26 cellular contexts compared by ENCODE assay signal in genomic region chr9:106467113-106467846, GRCh38.
DNase-seq lines count a peak whose midpoint lies in the region; TF ChIP-seq lines count a peak whose summit lies in the region.
"Had no signal": no experiment of that assay in that cellular context is flagged by ENCODE, and none has a peak within 500 bp of the region (broad histone marks: within the 10 kb centered on the region; RNA-seq: fewer than 3 reads in every experiment).

No MANE protein-coding gene starts in this region.

- H3K27ac Mint-ChIP-seq in endodermal cell: peak overlapping the region; percentile 84
- H3K27ac Mint-ChIP-seq in activated naive CD4-positive, alpha-beta T cell treated with anti-CD3 and anti-CD28 coated beads for 36 hours: no peak overlapping the region
- H3K27ac Mint-ChIP-seq: CD4-positive, CD25-positive, alpha-beta regulatory T cell had no signal

- H4K20me1 ChIP-seq in Loucy (ENCODE audit: insufficient read depth, low read length, poor library complexity, severe bottlenecking) (no peaks in the 10 kb centered on the region), smooth muscle cell (ENCODE audit: low read depth) (no peaks in the 10 kb centered on the region), osteoblast (ENCODE audit: insufficient read depth, low read length) (no peaks in the 10 kb centered on the region)

- H3K4me2 ChIP-seq in Loucy (ENCODE audit: low read depth, low read length, poor library complexity, severe bottlenecking) (no peak overlapping the region), smooth muscle cell (peak overlapping the region; percentile 28), osteoblast (ENCODE audit: insufficient read depth, low read length) (no peak overlapping the region)

- peaks cover 8% of the 10 kb centered on the region for H3K4me1 Mint-ChIP-seq in endodermal cell
- no peaks in the 10 kb centered on the region for H3K4me1 Mint-ChIP-seq in activated naive CD4-positive, alpha-beta T cell treated with anti-CD3 and anti-CD28 coated beads for 36 hours (ENCODE audit: low read depth)
- H3K4me1 Mint-ChIP-seq: CD4-positive, CD25-positive, alpha-beta regulatory T cell had no signal

- no peaks in the 10 kb centered on the region for H3K36me3 Mint-ChIP-seq in endodermal cell (ENCODE audit: low read depth)
- no peaks in the 10 kb centered on the region for H3K36me3 Mint-ChIP-seq in activated naive CD4-positive, alpha-beta T cell treated with anti-CD3 and anti-CD28 coated beads for 36 hours (ENCODE audit: low read depth)
- H3K36me3 Mint-ChIP-seq: CD4-positive, CD25-positive, alpha-beta regulatory T cell had no signal

- no peak overlapping the region for H3K27ac ChIP-seq in endodermal cell (ENCODE audit: low read depth, low read length)
- no peak overlapping the region for H3K27ac ChIP-seq in smooth muscle cell (ENCODE audit: low read depth)
- no peak overlapping the region for H3K27ac ChIP-seq in osteoblast (ENCODE audit: low read depth, low read length)
- H3K27ac ChIP-seq: ascending aorta, foreskin keratinocyte, SJSA1, skin epidermis, thoracic aorta had no signal

- H3K27me3 Mint-ChIP-seq in endodermal cell (ENCODE audit: insufficient read depth): no peaks in the 10 kb centered on the region
- no peaks in the 10 kb centered on the region for H3K27me3 Mint-ChIP-seq in activated naive CD4-positive, alpha-beta T cell treated with anti-CD3 and anti-CD28 coated beads for 36 hours (ENCODE audit: low read depth)
- H3K27me3 Mint-ChIP-seq: CD4-positive, CD25-positive, alpha-beta regulatory T cell had no signal

- CTCF ChIA-PET in activated naive CD4-positive, alpha-beta T cell treated with anti-CD3 and anti-CD28 coated beads for 36 hours (lab: Charles Lee): interaction anchor here (0.6 to 0.7 kb wide), 2 partner anchors 68 to 196 kb away, joined by 3 to 4 read pairs; no protein-coding TSS in a partner anchor

- H3K36me3 ChIP-seq in Loucy (ENCODE audit: insufficient read depth, low read length): no peaks in the 10 kb centered on the region
- no peaks in the 10 kb centered on the region for H3K36me3 ChIP-seq in endodermal cell (ENCODE audit: control insufficient read depth, insufficient read depth, low read length)
- H3K36me3 ChIP-seq in smooth muscle cell (ENCODE audit: low read depth): no peaks in the 10 kb centered on the region
- no peaks in the 10 kb centered on the region for H3K36me3 ChIP-seq in osteoblast (ENCODE audit: insufficient read depth, low read length)
- H3K36me3 ChIP-seq: ascending aorta, SJSA1, thoracic aorta had no signal

- H3K4me1 ChIP-seq in Loucy (ENCODE audit: insufficient read depth, low read length, poor library complexity, severe bottlenecking) (peaks cover 5% of the 10 kb centered on the region), endodermal cell (ENCODE audit: control insufficient read depth, insufficient read depth, low read length) (no peaks in the 10 kb centered on the region), smooth muscle cell (ENCODE audit: low read depth) (no peaks in the 10 kb centered on the region), osteoblast (ENCODE audit: insufficient read depth, low read length) (no peaks in the 10 kb centered on the region)
- H3K4me1 ChIP-seq: ascending aorta, SJSA1 had no signal

- intact Hi-C loops in activated naive CD4-positive, alpha-beta T cell treated with anti-CD3 and anti-CD28 coated beads for 36 hours (cut with micrococcal nuclease): no loop called here

- H3K4me3 Mint-ChIP-seq in endodermal cell: no peak overlapping the region
- H3K4me3 Mint-ChIP-seq in activated naive CD4-positive, alpha-beta T cell treated with anti-CD3 and anti-CD28 coated beads for 36 hours: no peak overlapping the region
- H3K4me3 Mint-ChIP-seq: CD4-positive, CD25-positive, alpha-beta regulatory T cell; neural crest cell had no signal

- no peaks in the 10 kb centered on the region for H3K27me3 ChIP-seq in Loucy (ENCODE audit: insufficient read depth, low read length, poor library complexity, severe bottlenecking)
- no peaks in the 10 kb centered on the region for H3K27me3 ChIP-seq in endodermal cell (ENCODE audit: control insufficient read depth, insufficient read depth, low read length, poor library complexity, severe bottlenecking)
- no peaks in the 10 kb centered on the region for H3K27me3 ChIP-seq in smooth muscle cell (ENCODE audit: low read depth)
- H3K27me3 ChIP-seq in osteoblast (ENCODE audit: insufficient read depth, low read length): no peaks in the 10 kb centered on the region
- H3K27me3 ChIP-seq: ascending aorta, foreskin keratinocyte, SJSA1 had no signal

- H3F3A ChIP-seq in Loucy (ENCODE audit: low read depth) (no peaks in the 10 kb centered on the region), smooth muscle cell (ENCODE audit: low read depth) (no peaks in the 10 kb centered on the region)

- WGBS in endodermal cell (ENCODE audit: insufficient coverage in 1 of 2, insufficient read length in 1 of 2), 2 experiments: 51 to 66% methylated on average over 6 to 8 of the region's 8 CpGs
- WGBS in smooth muscle cell (ENCODE audit: low lambda C conversion rate): 41% methylated on average over 8 of the region's 8 CpGs

- H3K9me3 Mint-ChIP-seq in endodermal cell: peaks cover 4% of the 10 kb centered on the region
- peaks cover 12% of the 10 kb centered on the region for H3K9me3 Mint-ChIP-seq in activated naive CD4-positive, alpha-beta T cell treated with anti-CD3 and anti-CD28 coated beads for 36 hours

- H3K9ac ChIP-seq in Loucy (ENCODE audit: low read depth, low read length, poor library complexity, severe bottlenecking): no peak overlapping the region
- no peak overlapping the region for H3K9ac ChIP-seq in endodermal cell (ENCODE audit: extremely low read depth, low read length, poor library complexity, severe bottlenecking)
- no peak overlapping the region for H3K9ac ChIP-seq in smooth muscle cell (ENCODE audit: low read depth)

- DNase-seq in endodermal cell: peak; percentile 86
- DNase-seq in left kidney (ENCODE audit: low read depth, low spot score): peak; percentile 91
- DNase-seq in smooth muscle cell (lab: John Stamatoyannopoulos, UW; ENCODE audit: unreplicated experiment): no peak
- no peak for DNase-seq in osteoblast (ENCODE audit: insufficient read length, low spot score, missing footprints)
- no peak for DNase-seq in activated effector memory CD4-positive, alpha-beta T cell treated with Interleukin-2 at 50 U/mL for 16 hours
- no peak for DNase-seq in activated naive CD4-positive, alpha-beta T cell treated with anti-CD3 and anti-CD28 coated beads for 36 hours
- DNase-seq: activated CD4-positive, alpha-beta T cell treated with anti-CD3 and anti-CD28 coated beads for 4 hours; activated naive CD4-positive, alpha-beta T cell treated with anti-CD3 and anti-CD28 coated beads, Interleukin-2, amount 50 U/mL, for 16 hours; activated T-cell treated with anti-CD3 and anti-CD28 coated beads, Interleukin-2, amount 50 U/mL, for 48 hours; CD4-positive, CD25-positive, alpha-beta regulatory T cell; cerebellar nuclear complex; DMS 273 treated with DMSO at 0.1 percent for 48 hours; erythroblast; foreskin keratinocyte; hippocampal formation; left cardiac atrium; NCI-H187; NCI-H2227 treated with DMSO at 0.1 percent for 48 hours; NCI-H774; stimulated activated naive CD4-positive, alpha-beta T cell treated with Interleukin-2 at 50 U/mL for 16 hours had no signal

- H3K9me3 ChIP-seq in Loucy (ENCODE audit: insufficient read depth, low read depth, low read length) (no peaks in the 10 kb centered on the region), endodermal cell (ENCODE audit: control insufficient read depth, low read length) (no peaks in the 10 kb centered on the region), smooth muscle cell (replicated peaks; ENCODE audit: low read depth) (no peaks in the 10 kb centered on the region), osteoblast (ENCODE audit: low read depth, low read length) (no peaks in the 10 kb centered on the region)
- H3K9me3 ChIP-seq: ascending aorta, SJSA1, thoracic aorta had no signal

- H3K4me3 ChIP-seq in Loucy (ENCODE audit: low read length, poor library complexity, severe bottlenecking) (no peak overlapping the region), endodermal cell (ENCODE audit: low read length) (no peak overlapping the region), smooth muscle cell (no peak overlapping the region), osteoblast (ENCODE audit: insufficient read depth, low read length) (no peak overlapping the region)
- H3K4me3 ChIP-seq: ascending aorta, SJSA1, skin epidermis, thoracic aorta had no signal

- H3K79me2 ChIP-seq in Loucy (ENCODE audit: insufficient read depth, low read length) (no peaks in the 10 kb centered on the region), smooth muscle cell (ENCODE audit: low read depth) (no peaks in the 10 kb centered on the region), osteoblast (ENCODE audit: insufficient read depth, low read length) (no peaks in the 10 kb centered on the region)

- TF ChIP-seq CTCF in Loucy (conservative IDR thresholded peaks at IDR 0.05; ENCODE audit: low read length): no peak
- no peak for TF ChIP-seq CTCF in endodermal cell (conservative IDR thresholded peaks at IDR 0.05)
- no peak for TF ChIP-seq CTCF in smooth muscle cell (IDR thresholded peaks at IDR 0.05; ENCODE audit: borderline replicate concordance, insufficient read depth, poor library complexity, severe bottlenecking)
- TF ChIP-seq CTCF in osteoblast (IDR thresholded peaks at IDR 0.05; ENCODE audit: extremely low read depth, low read depth, low read length): no peak

- H2AFZ ChIP-seq in Loucy (ENCODE audit: low read length): 0 out of 2 replicates have a peak overlapping the region, but pooled peaks have one; percentile 29
- H2AFZ ChIP-seq in smooth muscle cell (ENCODE audit: low read depth): peak overlapping the region; percentile 49
- no peak overlapping the region for H2AFZ ChIP-seq in osteoblast (ENCODE audit: low read length)

- no peaks in the 10 kb centered on the region for H3K9me2 ChIP-seq in Loucy (replicated peaks; ENCODE audit: low read depth, low read length)

Comparison
In these comparisons a context has a peak if more than half of its experiments do, and no peak if none do; other contexts are left out.
1. DNase-seq: peak in endodermal cell (single experiment) and left kidney (single experiment); none in smooth muscle cell (single experiment), osteoblast (single experiment), activated effector memory CD4-positive, alpha-beta T cell treated with Interleukin-2 at 50 U/mL for 16 hours (single experiment) and activated naive CD4-positive, alpha-beta T cell treated with anti-CD3 and anti-CD28 coated beads for 36 hours (single experiment).